Comparison of ENCODE assay signal across 27 cellular contexts in the genomic region with DNA sequence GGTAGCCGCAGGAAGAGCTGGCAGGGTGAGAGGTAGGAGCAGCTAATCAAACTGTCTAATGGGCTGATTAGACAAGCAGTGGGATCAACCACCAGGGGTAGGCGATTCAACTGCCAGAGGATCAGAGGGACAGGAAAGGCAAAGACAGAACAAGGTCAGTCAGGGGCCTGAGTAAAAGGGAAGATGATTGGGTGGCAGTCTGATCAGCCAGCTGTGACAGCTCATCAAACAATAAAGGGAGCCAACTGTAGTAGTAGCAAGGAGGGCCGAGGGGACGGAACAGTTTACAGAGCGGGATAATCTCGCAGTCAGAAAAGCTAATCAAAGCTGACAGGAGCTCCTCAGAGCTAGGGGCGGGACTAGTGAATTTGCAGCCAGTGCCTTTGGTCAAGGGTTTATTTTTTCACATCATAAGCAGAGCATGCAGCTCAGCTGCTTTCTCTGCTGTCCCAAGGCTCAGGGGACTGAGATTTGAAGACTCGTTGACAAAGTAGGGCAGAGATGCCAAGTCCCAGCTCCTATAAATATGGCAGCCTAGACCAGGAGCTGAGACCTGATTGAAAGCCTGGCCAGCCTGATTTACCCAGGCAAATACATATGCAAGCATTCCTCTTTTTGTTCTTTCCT.
DNase-seq lines count a peak whose midpoint lies in the region; ATAC-seq and TF ChIP-seq lines count a peak whose summit lies in the region.
"Had no signal": no experiment of that assay in that cellular context is flagged by ENCODE, and none has a peak within 500 bp of the region (broad histone marks: within the 10 kb centered on the region; RNA-seq: fewer than 3 reads in every experiment).

No MANE protein-coding gene starts in this region.

- peak; percentile 49 for TF ChIP-seq CTCF in BE2C (IDR thresholded peaks at IDR 0.05; ENCODE audit: low read depth, low read length)

- H3K36me3 ChIP-seq in BE2C, result no peaks in the 10 kb centered on the region
- H3K36me3 ChIP-seq: esophagus muscularis mucosa, lower lobe of right lung, MG63, Peyer's patch, upper lobe of left lung had no signal

- ATAC-seq in SK-N-SH treated with all-trans-retinoic acid at 6 μM for 48 hours, result peak; percentile 90
- ATAC-seq: foreskin keratinocyte; lower lobe of right lung; natural killer cell; stimulated activated naive B cell treated with anti-CD40 and anti-IgM and Interleukin-4, amounts not matched to agents 10 μg/mL and 1 μg/mL and 100 μg/mL, for 72 hours had no signal

- DNase-seq in BE2C (peak; percentile 87), HEK293T (ENCODE audit: extremely low spot score) (peak; percentile 4), left kidney (ENCODE audit: low read depth, low spot score) (peak; percentile 10), NCI-H1417 (lab: John Stamatoyannopoulos, UW) (no peak), T-helper 2 cell (no peak), NCI-H2107 (lab: John Stamatoyannopoulos, UW) (no peak), NCI-H2029 (lab: John Stamatoyannopoulos, UW) (no peak)
- DNase-seq: activated CD4-positive, alpha-beta T cell treated with anti-CD3 and anti-CD28 coated beads, Interleukin-2, amount 50 U/mL, for 4 hours; activated naive CD4-positive, alpha-beta T cell; activated T-cell treated with anti-CD3 and anti-CD28 coated beads, Interleukin-2, amount 50 U/mL, for 48 hours; CD4-positive, alpha-beta memory T cell; dermis blood vessel endothelial cell; foreskin keratinocyte; H7; head of caudate nucleus; lower lobe of right lung; MG63; natural killer cell; NCI-H1105; NCI-H187 treated with DMSO at 0.1 percent for 48 hours; NCI-H526; Peyer's patch; stimulated activated CD4-positive, alpha-beta T cell treated with anti-CD3 and anti-CD28 coated beads, Interleukin-15, amount 100 ng/mL, for 24 hours; stimulated activated naive B cell treated with anti-CD40 and anti-IgM and Interleukin-4, amounts not matched to agents 10 μg/mL and 1 μg/mL and 100 μg/mL, for 72 hours; upper lobe of left lung had no signal

- POLR2A ChIA-PET in HEK293T (lab: Yijun Ruan, JAX), result no interaction called here

- no peaks in the 10 kb centered on the region for H3K27me3 ChIP-seq in BE2C
- H3K27me3 ChIP-seq: esophagus muscularis mucosa, foreskin keratinocyte, MG63, Peyer's patch, upper lobe of left lung had no signal

- CTCF ChIA-PET in HEK293T (lab: Yijun Ruan, JAX), result no interaction called here

- H3K4me3 ChIP-seq in BE2C (ENCODE audit: low read depth, low read length), result no peak overlapping the region
- H3K4me3 ChIP-seq: esophagus muscularis mucosa, lower lobe of right lung, MG63, Peyer's patch, upper lobe of left lung had no signal

- H3K4me1 ChIP-seq in BE2C, result peaks cover 8% of the 10 kb centered on the region
- H3K4me1 ChIP-seq: esophagus muscularis mucosa, foreskin keratinocyte, lower lobe of right lung, Peyer's patch, upper lobe of left lung had no signal

- no peaks in the 10 kb centered on the region for H3K9me3 ChIP-seq in BE2C
- H3K9me3 ChIP-seq: esophagus muscularis mucosa, lower lobe of right lung, MG63, Peyer's patch, upper lobe of left lung had no signal

TF ChIP-seq in HEK293T, 16 proteins besides CTCF, POLR2A, EP300 and RAD21:
- TF ChIP-seq ARNT (IDR thresholded peaks at IDR 0.05), result no peak
- TF ChIP-seq NFRKB (IDR thresholded peaks at IDR 0.05), result no peak
- no peak for TF ChIP-seq SUZ12 (IDR thresholded peaks at IDR 0.05)
- TF ChIP-seq TARDBP (IDR thresholded peaks at IDR 0.05), result no peak
- no peak for TF ChIP-seq SP1 (IDR thresholded peaks at IDR 0.05)
- TF ChIP-seq ZNF384 (IDR thresholded peaks at IDR 0.05), result no peak
- no peak for TF ChIP-seq ELF4 (IDR thresholded peaks at IDR 0.05)
- no peak for TF ChIP-seq FOXK2 (IDR thresholded peaks at IDR 0.05)
- no peak for TF ChIP-seq LEF1 (IDR thresholded peaks at IDR 0.05; ENCODE audit: borderline replicate concordance)
- TF ChIP-seq, protein P1, sequence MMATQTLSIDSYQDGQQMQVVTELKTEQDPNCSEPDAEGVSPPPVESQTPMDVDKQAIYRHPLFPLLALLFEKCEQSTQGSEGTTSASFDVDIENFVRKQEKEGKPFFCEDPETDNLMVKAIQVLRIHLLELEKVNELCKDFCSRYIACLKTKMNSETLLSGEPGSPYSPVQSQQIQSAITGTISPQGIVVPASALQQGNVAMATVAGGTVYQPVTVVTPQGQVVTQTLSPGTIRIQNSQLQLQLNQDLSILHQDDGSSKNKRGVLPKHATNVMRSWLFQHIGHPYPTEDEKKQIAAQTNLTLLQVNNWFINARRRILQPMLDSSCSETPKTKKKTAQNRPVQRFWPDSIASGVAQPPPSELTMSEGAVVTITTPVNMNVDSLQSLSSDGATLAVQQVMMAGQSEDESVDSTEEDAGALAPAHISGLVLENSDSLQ (IDR thresholded peaks at IDR 0.05), result no peak
- TF ChIP-seq HDGF (IDR thresholded peaks at IDR 0.05; ENCODE audit: borderline replicate concordance), result no peak
- TF ChIP-seq FOXA1 (IDR thresholded peaks at IDR 0.05), result no peak
- no peak for TF ChIP-seq CTBP1 (IDR thresholded peaks at IDR 0.05; ENCODE audit: borderline replicate concordance)
- no peak for TF ChIP-seq FOXM1 (IDR thresholded peaks at IDR 0.05; ENCODE audit: borderline replicate concordance)
- no peak for TF ChIP-seq L3MBTL2 (conservative IDR thresholded peaks at IDR 0.05)
- TF ChIP-seq BHLHE40 (IDR thresholded peaks at IDR 0.05; ENCODE audit: borderline replicate concordance), result no peak

TF ChIP-seq in SK-N-SH treated with all-trans-retinoic acid at 6 μM for 48 hours, 23 proteins besides CTCF, POLR2A, EP300 and RAD21:
- TF ChIP-seq TOX (CRISPR knock-in tag; IDR thresholded peaks at IDR 0.05; ENCODE audit: borderline replicate concordance) (no peak), TCF4 (CRISPR knock-in tag; IDR thresholded peaks at IDR 0.05; ENCODE audit: borderline replicate concordance) (no peak), CREB5 (CRISPR knock-in tag; IDR thresholded peaks at IDR 0.05; ENCODE audit: low read depth) (no peak), ZNF8 (CRISPR knock-in tag; IDR thresholded peaks at IDR 0.05) (no peak), CSRNP3 (CRISPR knock-in tag; IDR thresholded peaks at IDR 0.05) (no peak), ZNF70 (CRISPR knock-in tag; IDR thresholded peaks at IDR 0.05) (no peak), ZFP30 (CRISPR knock-in tag; IDR thresholded peaks at IDR 0.05) (no peak), ZFP3 (CRISPR knock-in tag; IDR thresholded peaks at IDR 0.05) (no peak), ARNTL (CRISPR knock-in tag; IDR thresholded peaks at IDR 0.05; ENCODE audit: borderline replicate concordance, low read depth) (no peak)
TF ChIP-seq in SK-N-SH treated with all-trans-retinoic acid at 6 μM for 48 hours: peak in this region for 0.

Comparison
In these comparisons a context has a peak if more than half of its experiments do, and no peak if none do; other contexts are left out.
1. DNase-seq: peak in BE2C (single experiment), HEK293T (single experiment) and left kidney (single experiment); none in NCI-H1417 (0 of 3), T-helper 2 cell (0 of 5), NCI-H2107 (single experiment) and NCI-H2029 (single experiment).